Comparison of ENCODE assay signal across 9 cellular contexts in genomic region chr1:11690669-11691301, GRCh38. TPM values are rescaled to one million over a fixed set of nuclear protein-coding genes. Genes with fewer than 3 reads are reported as not detected.
A peak's percentile ranks its signal among the peaks of the same experiment; 100 is the strongest.
DNase-seq lines count a peak whose midpoint lies in the region; ATAC-seq, FAIRE-seq and TF ChIP-seq lines count a peak whose summit lies in the region.
"Had no signal": no experiment of that assay in that cellular context is flagged by ENCODE, and none has a peak within 500 bp of the region (broad histone marks: within the 10 kb centered on the region; RNA-seq: fewer than 3 reads in every experiment).

No MANE protein-coding gene starts in this region.

- no peak overlapping the region for H3K27ac ChIP-seq in heart left ventricle
- H3K27ac ChIP-seq in HepG2 (ENCODE audit: extremely low read length, insufficient read depth, low read length), result no peak overlapping the region
- H3K27ac ChIP-seq in upper lobe of right lung, result no peak overlapping the region

- CTCF ChIA-PET in HepG2 (lab: Yijun Ruan, JAX; ENCODE audit: low intra/inter-chr PET ratio, low total read pairs), result no interaction called here

- no peak for FAIRE-seq in HepG2 (lab: Jason Lieb, UNC)

- no peaks in the 10 kb centered on the region for H3K9me3 Mint-ChIP-seq in activated naive CD8-positive, alpha-beta T cell treated with anti-CD3 and anti-CD28 coated beads, Interleukin-2, amount 50 U/mL, for 24 hours
- no peaks in the 10 kb centered on the region for H3K9me3 Mint-ChIP-seq in HFFc6

- no peaks in the 10 kb centered on the region for H4K20me1 ChIP-seq in HepG2 (ENCODE audit: insufficient read depth, low read length)

- peak overlapping the region in 9 of 12 donors; percentile 13 to 47 (median 34) for H3K4me3 ChIP-seq in heart left ventricle
- H3K4me3 ChIP-seq in HepG2 (replicated peaks in 1 of 3; ENCODE audit: insufficient read depth in 1 of 3, low read depth in 2 of 3, low read length in 3 of 3), result peak overlapping the region in 1 of 3 experiments; percentile 24; a peak in 1 of 6 replicates
- H3K4me3 ChIP-seq in upper lobe of right lung, result peak overlapping the region; percentile 32

- no peaks in the 10 kb centered on the region for H3K9me3 ChIP-seq in heart left ventricle
- H3K9me3 ChIP-seq in HepG2 (ENCODE audit: low read length), result no peaks in the 10 kb centered on the region
- no peaks in the 10 kb centered on the region for H3K9me3 ChIP-seq in upper lobe of right lung

- H3K36me3 ChIP-seq in heart left ventricle (no peaks in the 10 kb centered on the region), HepG2 (replicated peaks in 1 of 2; ENCODE audit: control insufficient read depth in 1 of 2, insufficient read depth in 2 of 2, low read length in 2 of 2) (no peaks in the 10 kb centered on the region), upper lobe of right lung (no peaks in the 10 kb centered on the region)

- H3K4me1 ChIP-seq in heart left ventricle (peaks cover 0 to 31% (median 8%) of the 10 kb centered on the region in 12 donors), HepG2 (ENCODE audit: insufficient read depth, low read length) (peaks cover 15% of the 10 kb centered on the region), upper lobe of right lung (peaks cover 9% of the 10 kb centered on the region)

- ATAC-seq in heart left ventricle (no peak), left cardiac atrium (no peak), HepG2 (peak; percentile 41), upper lobe of right lung (peak; percentile 33), HG03342 (IDR thresholded peaks at IDR 0.05; ENCODE audit: unreplicated experiment) (no peak)
- ATAC-seq in activated naive CD8-positive, alpha-beta T cell treated with anti-CD3 and anti-CD28 coated beads, Interleukin-2, amount 50 U/mL, for 24 hours, result no peak

- H3K27me3 Mint-ChIP-seq in activated naive CD8-positive, alpha-beta T cell treated with anti-CD3 and anti-CD28 coated beads, Interleukin-2, amount 50 U/mL, for 24 hours, result peaks cover 42% of the 10 kb centered on the region
- H3K27me3 Mint-ChIP-seq in HFFc6 (ENCODE audit: insufficient read depth), result peaks cover 34% of the 10 kb centered on the region

- H3K27me3 ChIP-seq in heart left ventricle (peaks cover 23 to 86% (median 54%) of the 10 kb centered on the region in 9 donors), HepG2 (ENCODE audit: control insufficient read depth in 1 of 2, insufficient read depth in 2 of 2, low read length in 2 of 2) (peaks cover 16 to 66% of the 10 kb centered on the region in 2 experiments), upper lobe of right lung (peaks cover 56% of the 10 kb centered on the region)

- H3K4me3 Mint-ChIP-seq in activated naive CD8-positive, alpha-beta T cell treated with anti-CD3 and anti-CD28 coated beads, Interleukin-2, amount 50 U/mL, for 24 hours, result peak overlapping the region; percentile 18
- no peak overlapping the region for H3K4me3 Mint-ChIP-seq in HFFc6

- TF ChIP-seq POLR2A in heart left ventricle (IDR thresholded peaks at IDR 0.05) (no peak), HepG2 (IDR thresholded peaks at IDR 0.05; ENCODE audit: insufficient read depth in 1 of 2, low read depth in 2 of 2, low read length in 2 of 2) (no peak)

- in situ Hi-C loops in HepG2 (cut with HindIII; ENCODE audit: extremely low pct_ligation_motif_present, low pct_unique_long_range_greater_than_20kb), result loop anchor here (10.0 kb wide), 1 partner anchor 64 kb away; no protein-coding TSS in a partner anchor

- POLR2A ChIA-PET in HepG2 (lab: Yijun Ruan, JAX), result interaction anchor here (0.7 kb wide), 1 partner anchor 19 kb away, joined by 3 read pairs; no protein-coding TSS in a partner anchor

- TF ChIP-seq EP300 in HepG2 (IDR thresholded peaks at IDR 0.05; ENCODE audit: low read depth in 2 of 2, low read length in 2 of 2) (no peak), HepG2 (CRISPR knock-in tag; IDR thresholded peaks at IDR 0.05; ENCODE audit: borderline replicate concordance) (no peak)

- H2AFZ ChIP-seq in HepG2 (ENCODE audit: low read length), result no peak overlapping the region

- 2 to 3% (median 3%) methylated on average over 31 to 54 of the region's 54 CpGs for WGBS in heart left ventricle, 4 donors
- 4% methylated on average over 10 of the region's 54 CpGs for WGBS in HepG2 (ENCODE audit: low lambda C conversion rate)

- H3K4me2 ChIP-seq in HepG2 (ENCODE audit: low read depth, low read length), result peak overlapping the region; percentile 49

- BruUV-seq in HepG2 (replicated peaks; lab: Mats Ljungman, UMichigan), result no TSS peak

- H3K4me1 Mint-ChIP-seq in activated naive CD8-positive, alpha-beta T cell treated with anti-CD3 and anti-CD28 coated beads, Interleukin-2, amount 50 U/mL, for 24 hours, result peaks cover 24% of the 10 kb centered on the region
- H3K4me1 Mint-ChIP-seq in HFFc6 (ENCODE audit: low read depth), result peaks cover 17% of the 10 kb centered on the region

- intact Hi-C loops in heart left ventricle (cut with DNase I) (no loop called here), left cardiac atrium (cut with DNase I) (no loop called here), HepG2 (cut with micrococcal nuclease; ENCODE audit: unreplicated experiment) (no loop called here), upper lobe of right lung (cut with DNase I) (no loop called here)

- TF ChIP-seq CTCF in heart left ventricle (IDR thresholded peaks at IDR 0.05) (no peak), HepG2 (CRISPR knock-in tag; IDR thresholded peaks at IDR 0.05) (0 out of 2 replicates have a peak, but pooled peaks have one; percentile 31), upper lobe of right lung (IDR thresholded peaks at IDR 0.05) (no peak), HFFc6 (IDR thresholded peaks at IDR 0.05) (no peak)

- TF ChIP-seq RAD21 in HepG2 (CRISPR knock-in tag; IDR thresholded peaks at IDR 0.05), result no peak

- no peaks in the 10 kb centered on the region for H3K79me2 ChIP-seq in HepG2 (ENCODE audit: insufficient read depth, low read length)

- H3K27ac Mint-ChIP-seq in activated naive CD8-positive, alpha-beta T cell treated with anti-CD3 and anti-CD28 coated beads, Interleukin-2, amount 50 U/mL, for 24 hours, result no peak overlapping the region
- no peak overlapping the region for H3K27ac Mint-ChIP-seq in HFFc6

- no peaks in the 10 kb centered on the region for H3K36me3 Mint-ChIP-seq in activated naive CD8-positive, alpha-beta T cell treated with anti-CD3 and anti-CD28 coated beads, Interleukin-2, amount 50 U/mL, for 24 hours (ENCODE audit: low read depth)
- H3K36me3 Mint-ChIP-seq in HFFc6 (ENCODE audit: low read depth), result no peaks in the 10 kb centered on the region

- DNase-seq in heart left ventricle (no peak), left cardiac atrium (no peak), HepG2 (ENCODE audit: low spot score) (peak; percentile 18), upper lobe of right lung (no peak), HFFc6 (no peak), cerebellum (ENCODE audit: low spot score) (no peak)
- DNase-seq in activated naive CD8-positive, alpha-beta T cell treated with anti-CD3 and anti-CD28 coated beads, Interleukin-2, amount 50 U/mL, for 24 hours, result no peak
- DNase-seq: NCI-H2081 treated with DMSO at 0.1 percent for 48 hours had no signal

- H3K9ac ChIP-seq in HepG2 (ENCODE audit: insufficient read depth, low read depth, low read length), result no peak overlapping the region

RNA-seq across cellular contexts. Expression of gene DRAXIN, which starts 0.7 kb away (rescaled TPM):
- total RNA-seq in heart left ventricle (under 1 TPM in 5 of 9 donors, not detected in 4; 0.09 to 0.29 (median 0.12) TPM), left cardiac atrium (under 1 TPM in 1 of 2 donors, not detected in 1; 0.06 TPM), HepG2 (2016; rRNA removed; fragmentation: Illumina TruSeq; extraction: Trizol) (0.02 TPM in 1 of 2 replicates, not detected in the other), upper lobe of right lung (0.09 TPM), cerebellum (63.6 TPM)
- polyA plus RNA-seq in heart left ventricle (under 1 TPM; 0.03 to 0.04 TPM), HepG2 (2011; rRNA removed) (not detected in 2 replicates)
- not detected in 2 replicates for total RNA-seq in HepG2 (2016; cell fraction: cytosol; rRNA removed; fragmentation: Illumina TruSeq; extraction: Trizol; ENCODE audit: low read depth)
- 0.02 TPM in 1 of 2 replicates, not detected in the other for total RNA-seq in HepG2 (2016; cell fraction: insoluble cytoplasmic fraction; rRNA removed; fragmentation: Illumina TruSeq; extraction: Trizol)
- not detected in 2 replicates for total RNA-seq in HepG2 (2016; cell fraction: membrane; rRNA removed; fragmentation: Illumina TruSeq; extraction: Trizol)
- total RNA-seq in HepG2 (2016; cell fraction: nucleus; rRNA removed; fragmentation: Illumina TruSeq; extraction: Trizol), result not detected in 2 replicates
- polyA plus RNA-seq in HepG2 (2011; cell fraction: cytosol; rRNA removed), result under 0.01 TPM in 1 of 2 replicates, not detected in the other
- not detected in 2 replicates for polyA plus RNA-seq in HepG2 (2011; cell fraction: nucleus; rRNA removed)
- not detected in 2 replicates for polyA plus RNA-seq in HepG2 (2012)
- not detected in 2 replicates for polyA plus RNA-seq in HepG2 (2016; cell fraction: cytosol; fragmentation: Illumina TruSeq; extraction: Trizol; ENCODE audit: low read depth)
- not detected in 2 replicates for polyA plus RNA-seq in HepG2 (2016; cell fraction: insoluble cytoplasmic fraction; fragmentation: Illumina TruSeq; extraction: Trizol; ENCODE audit: low read depth)
- polyA plus RNA-seq in HepG2 (2016; cell fraction: membrane; fragmentation: Illumina TruSeq; extraction: Trizol; ENCODE audit: low read depth), result not detected in 2 replicates
- 0.05 TPM in 1 of 2 replicates, not detected in the other for polyA plus RNA-seq in HepG2 (2016; cell fraction: nucleus; fragmentation: Illumina TruSeq; extraction: Trizol; ENCODE audit: insufficient read depth, low read depth)
- 0.09 and 0.10 TPM in 2 replicates for polyA minus RNA-seq in HepG2 (2011; rRNA and poly(A)+ RNA removed; ENCODE audit: low replicate concordance)
- polyA minus RNA-seq in HepG2 (2011; cell fraction: cytosol; rRNA and poly(A)+ RNA removed), result not detected in 2 replicates
- not detected in 2 replicates for polyA minus RNA-seq in HepG2 (2011; cell fraction: nucleus; rRNA and poly(A)+ RNA removed)
- total RNA-seq in HFFc6 (2021; fragmentation: NEBNext Ultra II Directional; extraction: Animal tissue kit (Norgen Biotek cat#: 25700)), result not detected

RNA-seq across cellular contexts. Expression of gene MAD2L2, which starts 9.8 kb away (rescaled TPM):
- 10 to 100 TPM; 15.9 to 47.1 (median 18.5) TPM for total RNA-seq in heart left ventricle
- polyA plus RNA-seq in heart left ventricle, result 10 to 100 TPM; 17.2 to 54.2 TPM
- 10 to 100 TPM; 20.0 to 24.0 TPM for total RNA-seq in left cardiac atrium
- total RNA-seq in HepG2 (2016; rRNA removed; fragmentation: Illumina TruSeq; extraction: Trizol), result 37.6 and 53.8 TPM in 2 replicates
- total RNA-seq in HepG2 (2016; cell fraction: cytosol; rRNA removed; fragmentation: Illumina TruSeq; extraction: Trizol; ENCODE audit: low read depth), result 164 and 195 TPM in 2 replicates
- total RNA-seq in HepG2 (2016; cell fraction: insoluble cytoplasmic fraction; rRNA removed; fragmentation: Illumina TruSeq; extraction: Trizol), result 34.8 and 55.0 TPM in 2 replicates
- total RNA-seq in HepG2 (2016; cell fraction: membrane; rRNA removed; fragmentation: Illumina TruSeq; extraction: Trizol), result 127 and 152 TPM in 2 replicates
- 28.6 and 32.6 TPM in 2 replicates for total RNA-seq in HepG2 (2016; cell fraction: nucleus; rRNA removed; fragmentation: Illumina TruSeq; extraction: Trizol)
- polyA plus RNA-seq in HepG2 (2011; rRNA removed), result 51.8 and 53.0 TPM in 2 replicates
- 56.2 and 86.8 TPM in 2 replicates for polyA plus RNA-seq in HepG2 (2011; cell fraction: cytosol; rRNA removed)
- polyA plus RNA-seq in HepG2 (2011; cell fraction: nucleus; rRNA removed), result 69.0 and 73.0 TPM in 2 replicates
- 33.6 and 38.0 TPM in 2 replicates for polyA plus RNA-seq in HepG2 (2012)
- 231 and 260 TPM in 2 replicates for polyA plus RNA-seq in HepG2 (2016; cell fraction: cytosol; fragmentation: Illumina TruSeq; extraction: Trizol; ENCODE audit: low read depth)
- polyA plus RNA-seq in HepG2 (2016; cell fraction: insoluble cytoplasmic fraction; fragmentation: Illumina TruSeq; extraction: Trizol; ENCODE audit: low read depth), result 43.5 and 51.8 TPM in 2 replicates
- polyA plus RNA-seq in HepG2 (2016; cell fraction: membrane; fragmentation: Illumina TruSeq; extraction: Trizol; ENCODE audit: low read depth), result 147 and 163 TPM in 2 replicates
- 60.5 and 63.4 TPM in 2 replicates for polyA plus RNA-seq in HepG2 (2016; cell fraction: nucleus; fragmentation: Illumina TruSeq; extraction: Trizol; ENCODE audit: insufficient read depth, low read depth)
- polyA minus RNA-seq in HepG2 (2011; rRNA and poly(A)+ RNA removed; ENCODE audit: low replicate concordance), result 65.7 and 126 TPM in 2 replicates
- polyA minus RNA-seq in HepG2 (2011; cell fraction: cytosol; rRNA and poly(A)+ RNA removed), result 20.8 and 24.6 TPM in 2 replicates
- 15.5 and 18.3 TPM in 2 replicates for polyA minus RNA-seq in HepG2 (2011; cell fraction: nucleus; rRNA and poly(A)+ RNA removed)
- total RNA-seq in upper lobe of right lung, result 23.5 TPM
- 10 to 100 TPM; 31.7 to 48.8 (median 42.2) TPM for total RNA-seq in HFFc6 (2021; fragmentation: NEBNext Ultra II Directional; extraction: Animal tissue kit (Norgen Biotek cat#: 25700))
- 45.4 TPM for total RNA-seq in cerebellum

RNA-seq across cellular contexts. Expression of gene FBXO6, which starts 26.8 kb away (rescaled TPM):
- total RNA-seq in heart left ventricle (10 to 100 TPM in 4 of 9 donors, 1 to 10 TPM in 5; 5.6 to 23.3 (median 8.3) TPM), left cardiac atrium (1 to 10 TPM; 6.1 to 7.4 TPM), HepG2 (2016; rRNA removed; fragmentation: Illumina TruSeq; extraction: Trizol) (10.0 and 10.7 TPM in 2 replicates), upper lobe of right lung (16.7 TPM), cerebellum (2.6 TPM)
- polyA plus RNA-seq in heart left ventricle (10 to 100 TPM in 1 of 2 donors, 1 to 10 TPM in 1; 5.6 to 10.9 TPM), HepG2 (2011; rRNA removed) (8.0 and 8.1 TPM in 2 replicates)
- total RNA-seq in HepG2 (2016; cell fraction: cytosol; rRNA removed; fragmentation: Illumina TruSeq; extraction: Trizol; ENCODE audit: low read depth), result 21.0 and 25.0 TPM in 2 replicates
- total RNA-seq in HepG2 (2016; cell fraction: insoluble cytoplasmic fraction; rRNA removed; fragmentation: Illumina TruSeq; extraction: Trizol), result 8.7 and 9.5 TPM in 2 replicates
- 20.2 and 24.8 TPM in 2 replicates for total RNA-seq in HepG2 (2016; cell fraction: membrane; rRNA removed; fragmentation: Illumina TruSeq; extraction: Trizol)
- total RNA-seq in HepG2 (2016; cell fraction: nucleus; rRNA removed; fragmentation: Illumina TruSeq; extraction: Trizol), result 4.0 and 5.2 TPM in 2 replicates
- polyA plus RNA-seq in HepG2 (2011; cell fraction: cytosol; rRNA removed), result 7.1 and 10.5 TPM in 2 replicates
- polyA plus RNA-seq in HepG2 (2011; cell fraction: nucleus; rRNA removed), result 3.5 and 4.5 TPM in 2 replicates
- polyA plus RNA-seq in HepG2 (2012), result 2.1 and 2.9 TPM in 2 replicates
- polyA plus RNA-seq in HepG2 (2016; cell fraction: cytosol; fragmentation: Illumina TruSeq; extraction: Trizol; ENCODE audit: low read depth), result 34.0 and 38.4 TPM in 2 replicates
- polyA plus RNA-seq in HepG2 (2016; cell fraction: insoluble cytoplasmic fraction; fragmentation: Illumina TruSeq; extraction: Trizol; ENCODE audit: low read depth), result 11.8 and 12.6 TPM in 2 replicates
- 23.7 and 27.8 TPM in 2 replicates for polyA plus RNA-seq in HepG2 (2016; cell fraction: membrane; fragmentation: Illumina TruSeq; extraction: Trizol; ENCODE audit: low read depth)
- polyA plus RNA-seq in HepG2 (2016; cell fraction: nucleus; fragmentation: Illumina TruSeq; extraction: Trizol; ENCODE audit: insufficient read depth, low read depth), result 9.0 and 9.5 TPM in 2 replicates
- polyA minus RNA-seq in HepG2 (2011; rRNA and poly(A)+ RNA removed; ENCODE audit: low replicate concordance), result 3.3 and 10.2 TPM in 2 replicates
- 2.5 and 3.6 TPM in 2 replicates for polyA minus RNA-seq in HepG2 (2011; cell fraction: cytosol; rRNA and poly(A)+ RNA removed)
- polyA minus RNA-seq in HepG2 (2011; cell fraction: nucleus; rRNA and poly(A)+ RNA removed), result 0.64 and 1.1 TPM in 2 replicates
- 1 to 10 TPM; 2.5 to 4.4 (median 3.6) TPM for total RNA-seq in HFFc6 (2021; fragmentation: NEBNext Ultra II Directional; extraction: Animal tissue kit (Norgen Biotek cat#: 25700))

RNA-seq across cellular contexts. Expression of gene FBXO44, which starts 36.1 kb away (rescaled TPM):
- total RNA-seq in heart left ventricle (10 to 100 TPM in 8 of 9 donors, 1 to 10 TPM in 1; 9.8 to 19.1 (median 15.1) TPM), left cardiac atrium (10 to 100 TPM; 18.7 to 22.3 TPM), HepG2 (2016; rRNA removed; fragmentation: Illumina TruSeq; extraction: Trizol) (13.4 and 22.4 TPM in 2 replicates), upper lobe of right lung (19.8 TPM), cerebellum (28.6 TPM)
- polyA plus RNA-seq in heart left ventricle (10 to 100 TPM; 16.6 to 18.1 TPM), HepG2 (2011; rRNA removed) (27.9 and 31.2 TPM in 2 replicates)
- total RNA-seq in HepG2 (2016; cell fraction: cytosol; rRNA removed; fragmentation: Illumina TruSeq; extraction: Trizol; ENCODE audit: low read depth), result 8.3 and 9.2 TPM in 2 replicates
- total RNA-seq in HepG2 (2016; cell fraction: insoluble cytoplasmic fraction; rRNA removed; fragmentation: Illumina TruSeq; extraction: Trizol), result 13.9 and 21.3 TPM in 2 replicates
- total RNA-seq in HepG2 (2016; cell fraction: membrane; rRNA removed; fragmentation: Illumina TruSeq; extraction: Trizol), result 11.8 and 12.2 TPM in 2 replicates
- total RNA-seq in HepG2 (2016; cell fraction: nucleus; rRNA removed; fragmentation: Illumina TruSeq; extraction: Trizol), result 27.2 and 30.0 TPM in 2 replicates
- 15.5 and 22.9 TPM in 2 replicates for polyA plus RNA-seq in HepG2 (2011; cell fraction: cytosol; rRNA removed)
- polyA plus RNA-seq in HepG2 (2011; cell fraction: nucleus; rRNA removed), result 216 and 281 TPM in 2 replicates
- 14.5 and 21.6 TPM in 2 replicates for polyA plus RNA-seq in HepG2 (2012)
- 6.4 and 7.6 TPM in 2 replicates for polyA plus RNA-seq in HepG2 (2016; cell fraction: cytosol; fragmentation: Illumina TruSeq; extraction: Trizol; ENCODE audit: low read depth)
- 16.6 and 20.5 TPM in 2 replicates for polyA plus RNA-seq in HepG2 (2016; cell fraction: insoluble cytoplasmic fraction; fragmentation: Illumina TruSeq; extraction: Trizol; ENCODE audit: low read depth)
- 10.7 and 11.0 TPM in 2 replicates for polyA plus RNA-seq in HepG2 (2016; cell fraction: membrane; fragmentation: Illumina TruSeq; extraction: Trizol; ENCODE audit: low read depth)
- 63.3 and 73.9 TPM in 2 replicates for polyA plus RNA-seq in HepG2 (2016; cell fraction: nucleus; fragmentation: Illumina TruSeq; extraction: Trizol; ENCODE audit: insufficient read depth, low read depth)
- polyA minus RNA-seq in HepG2 (2011; rRNA and poly(A)+ RNA removed; ENCODE audit: low replicate concordance), result 6.4 and 37.9 TPM in 2 replicates
- 5.6 and 11.0 TPM in 2 replicates for polyA minus RNA-seq in HepG2 (2011; cell fraction: cytosol; rRNA and poly(A)+ RNA removed)
- polyA minus RNA-seq in HepG2 (2011; cell fraction: nucleus; rRNA and poly(A)+ RNA removed), result 63.7 and 77.4 TPM in 2 replicates
- total RNA-seq in HFFc6 (2021; fragmentation: NEBNext Ultra II Directional; extraction: Animal tissue kit (Norgen Biotek cat#: 25700)), result 10 to 100 TPM; 15.1 to 24.1 (median 18.9) TPM

RNA-seq across cellular contexts. Expression of gene FBXO2, which starts 36.6 kb away (rescaled TPM):
- 1 to 10 TPM in 8 of 9 donors, under 1 TPM in 1; 0.83 to 7.5 (median 2.1) TPM for total RNA-seq in heart left ventricle
- 1 to 10 TPM; 2.5 to 4.6 TPM for polyA plus RNA-seq in heart left ventricle
- 1 to 10 TPM; 3.9 to 7.9 TPM for total RNA-seq in left cardiac atrium
- total RNA-seq in HepG2 (2016; rRNA removed; fragmentation: Illumina TruSeq; extraction: Trizol), result 112 and 118 TPM in 2 replicates
- 24.1 and 26.6 TPM in 2 replicates for total RNA-seq in HepG2 (2016; cell fraction: cytosol; rRNA removed; fragmentation: Illumina TruSeq; extraction: Trizol; ENCODE audit: low read depth)
- total RNA-seq in HepG2 (2016; cell fraction: insoluble cytoplasmic fraction; rRNA removed; fragmentation: Illumina TruSeq; extraction: Trizol), result 117 and 122 TPM in 2 replicates
- total RNA-seq in HepG2 (2016; cell fraction: membrane; rRNA removed; fragmentation: Illumina TruSeq; extraction: Trizol), result 42.0 and 46.9 TPM in 2 replicates
- total RNA-seq in HepG2 (2016; cell fraction: nucleus; rRNA removed; fragmentation: Illumina TruSeq; extraction: Trizol), result 44.1 and 50.6 TPM in 2 replicates
- 79.1 and 79.3 TPM in 2 replicates for polyA plus RNA-seq in HepG2 (2011; rRNA removed)
- polyA plus RNA-seq in HepG2 (2011; cell fraction: cytosol; rRNA removed), result 111 and 159 TPM in 2 replicates
- polyA plus RNA-seq in HepG2 (2011; cell fraction: nucleus; rRNA removed), result 117 and 119 TPM in 2 replicates
- polyA plus RNA-seq in HepG2 (2012), result 56.3 and 79.3 TPM in 2 replicates
- 32.5 and 36.0 TPM in 2 replicates for polyA plus RNA-seq in HepG2 (2016; cell fraction: cytosol; fragmentation: Illumina TruSeq; extraction: Trizol; ENCODE audit: low read depth)
- polyA plus RNA-seq in HepG2 (2016; cell fraction: insoluble cytoplasmic fraction; fragmentation: Illumina TruSeq; extraction: Trizol; ENCODE audit: low read depth), result 190 and 198 TPM in 2 replicates
- 55.6 and 59.6 TPM in 2 replicates for polyA plus RNA-seq in HepG2 (2016; cell fraction: membrane; fragmentation: Illumina TruSeq; extraction: Trizol; ENCODE audit: low read depth)
- 151 and 157 TPM in 2 replicates for polyA plus RNA-seq in HepG2 (2016; cell fraction: nucleus; fragmentation: Illumina TruSeq; extraction: Trizol; ENCODE audit: insufficient read depth, low read depth)
- 7.8 and 69.7 TPM in 2 replicates for polyA minus RNA-seq in HepG2 (2011; rRNA and poly(A)+ RNA removed; ENCODE audit: low replicate concordance)
- 28.6 and 33.3 TPM in 2 replicates for polyA minus RNA-seq in HepG2 (2011; cell fraction: cytosol; rRNA and poly(A)+ RNA removed)
- 16.7 and 18.5 TPM in 2 replicates for polyA minus RNA-seq in HepG2 (2011; cell fraction: nucleus; rRNA and poly(A)+ RNA removed)
- total RNA-seq in upper lobe of right lung, result 11.2 TPM
- total RNA-seq in HFFc6 (2021; fragmentation: NEBNext Ultra II Directional; extraction: Animal tissue kit (Norgen Biotek cat#: 25700)), result 1 to 10 TPM in 2 of 6 experiments, under 1 TPM in 4; 0.66 to 1.7 (median 0.78) TPM
- 3.7 TPM for total RNA-seq in cerebellum

Comparison
In these comparisons a context has a peak if more than half of its experiments do, and no peak if none do; other contexts are left out.
1. ATAC-seq: peak in HepG2 (single experiment) and upper lobe of right lung (single experiment); none in heart left ventricle (0 of 4), left cardiac atrium (0 of 2), activated naive CD8-positive, alpha-beta T cell treated with anti-CD3 and anti-CD28 coated beads, Interleukin-2, amount 50 U/mL, for 24 hours (single experiment) and HG03342 (single experiment).
2. RNA of gene DRAXIN, which starts 0.7 kb away (total RNA-seq): 63.6 TPM in cerebellum (single experiment); 0.09 to 0.29 TPM in heart left ventricle, 0.09 TPM in upper lobe of right lung (single experiment), 0.06 TPM in left cardiac atrium, 0.02 TPM in HepG2 and not detected in HFFc6; every median in the first group is over 10 times any median in the second.